ENCODE assay signal across 28 cellular contexts in genomic region chr19:10187315-10187714, GRCh38. TPM values are rescaled to one million over a fixed set of nuclear protein-coding genes. Genes with fewer than 3 reads are reported as not detected.
DNase-seq lines count a peak whose midpoint lies in the region; ATAC-seq and TF ChIP-seq lines count a peak whose summit lies in the region.
"Had no signal": no experiment of that assay in that cellular context is flagged by ENCODE, and none has a peak within 500 bp of the region (broad histone marks: within the 10 kb centered on the region; RNA-seq: fewer than 3 reads in every experiment).

No MANE protein-coding gene starts in this region.

- peaks cover 57% of the 10 kb centered on the region for H3K4me1 ChIP-seq in OCI-LY7 (ENCODE audit: insufficient read depth, low read length, poor library complexity, severe bottlenecking)
- H3K4me1 ChIP-seq: Caco-2, prostate gland had no signal

- H3K9me3 ChIP-seq in OCI-LY7 (ENCODE audit: low read length) = no peaks in the 10 kb centered on the region
- H3K9me3 ChIP-seq: Caco-2, heart right ventricle, prostate gland had no signal

- POLR2A ChIA-PET in OCI-LY7 (lab: Charles Lee) = interaction anchor here (1.0 to 1.6 kb wide), 4 partner anchors 10 to 39 kb away, joined by 3 to 5 read pairs (median 3); no protein-coding TSS in a partner anchor

- TF ChIP-seq CTCF in natural killer cell (IDR thresholded peaks at IDR 0.05) = no peak
- TF ChIP-seq CTCF in OCI-LY7 (conservative IDR thresholded peaks at IDR 0.05; ENCODE audit: low read length) = no peak

- H3K4me3 ChIP-seq in OCI-LY7 (ENCODE audit: low read depth, low read length, poor library complexity, severe bottlenecking) = no peak overlapping the region
- H3K4me3 ChIP-seq: heart right ventricle, prostate gland had no signal

- H3K36me3 ChIP-seq in OCI-LY7 (ENCODE audit: insufficient read depth, low read length) = peaks cover 94% of the 10 kb centered on the region
- H3K36me3 ChIP-seq: prostate gland had no signal

- H3K27me3 Mint-ChIP-seq in natural killer cell (ENCODE audit: low read depth in 2 of 2) = no peaks in the 10 kb centered on the region
- H3K27me3 Mint-ChIP-seq in natural killer cell treated with Interleukin-12 subunit alpha and Interleukin-12 subunit beta and Interleukin-15 and Interleukin-18, amount 100 ng/mL, for 72 hours = no peaks in the 10 kb centered on the region
- no peaks in the 10 kb centered on the region for H3K27me3 Mint-ChIP-seq in dendritic cell treated with granulocyte-macrophage colony-stimulating factor and Interleukin-4, amounts not matched to agents 40 ng/mL and 50 ng/mL, for 4 days
- H3K27me3 Mint-ChIP-seq: activated CD8-positive, alpha-beta memory T cell treated with anti-CD3 and anti-CD28 coated beads, Interleukin-2, amount 10 ng/mL, durations not matched to agents 7 days and 5 days had no signal

- H3K4me1 Mint-ChIP-seq in natural killer cell = peaks cover 24 to 35% of the 10 kb centered on the region in 2 donors
- H3K4me1 Mint-ChIP-seq in natural killer cell treated with Interleukin-12 subunit alpha and Interleukin-12 subunit beta and Interleukin-15 and Interleukin-18, amount 100 ng/mL, for 72 hours (ENCODE audit: low read depth in 2 of 2) = peaks cover 28 to 30% of the 10 kb centered on the region in 2 donors
- H3K4me1 Mint-ChIP-seq in dendritic cell treated with granulocyte-macrophage colony-stimulating factor and Interleukin-4, amounts not matched to agents 40 ng/mL and 50 ng/mL, for 4 days (ENCODE audit: low read depth) = peaks cover 56% of the 10 kb centered on the region
- peaks cover 41% of the 10 kb centered on the region for H3K4me1 Mint-ChIP-seq in stimulated activated effector memory CD8-positive, alpha-beta T cell treated with anti-CD3 and anti-CD28 coated beads, Interleukin-12 subunit alpha, Interleukin-12 subunit beta, amount 100 ng/mL, for 72 hours

- H3K36me3 Mint-ChIP-seq in natural killer cell = no peaks in the 10 kb centered on the region
- peaks cover 7% of the 10 kb centered on the region for H3K36me3 Mint-ChIP-seq in natural killer cell treated with Interleukin-12 subunit alpha and Interleukin-12 subunit beta and Interleukin-15 and Interleukin-18, amount 100 ng/mL, for 72 hours
- H3K36me3 Mint-ChIP-seq in dendritic cell treated with granulocyte-macrophage colony-stimulating factor and Interleukin-4, amounts not matched to agents 40 ng/mL and 50 ng/mL, for 4 days (ENCODE audit: low read depth) = peaks cover 92% of the 10 kb centered on the region
- peaks cover 94% of the 10 kb centered on the region for H3K36me3 Mint-ChIP-seq in stimulated activated effector memory CD8-positive, alpha-beta T cell treated with anti-CD3 and anti-CD28 coated beads, Interleukin-12 subunit alpha, Interleukin-12 subunit beta, amount 100 ng/mL, for 72 hours

- H4K20me1 ChIP-seq in OCI-LY7 (ENCODE audit: insufficient read depth, low read length) = peaks cover 48% of the 10 kb centered on the region

- H3K27ac Mint-ChIP-seq in natural killer cell = peak overlapping the region; percentile 41 to 64
- peak overlapping the region in 1 of 2 donors; percentile 79 for H3K27ac Mint-ChIP-seq in natural killer cell treated with Interleukin-12 subunit alpha and Interleukin-12 subunit beta and Interleukin-15 and Interleukin-18, amount 100 ng/mL, for 72 hours
- H3K27ac Mint-ChIP-seq in dendritic cell treated with granulocyte-macrophage colony-stimulating factor and Interleukin-4, amounts not matched to agents 40 ng/mL and 50 ng/mL, for 4 days = peak overlapping the region; percentile 65
- peak overlapping the region; percentile 81 for H3K27ac Mint-ChIP-seq in stimulated activated effector memory CD8-positive, alpha-beta T cell treated with anti-CD3 and anti-CD28 coated beads, Interleukin-12 subunit alpha, Interleukin-12 subunit beta, amount 100 ng/mL, for 72 hours
- H3K27ac Mint-ChIP-seq: activated CD8-positive, alpha-beta memory T cell treated with anti-CD3 and anti-CD28 coated beads, Interleukin-2, amount 10 ng/mL, durations not matched to agents 7 days and 5 days; activated naive CD4-positive, alpha-beta T cell treated with anti-CD3 and anti-CD28 coated beads for 36 hours; activated T-cell treated with anti-CD3 and anti-CD28 coated beads, Interleukin-2, amount 50 U/mL, for 72 hours had no signal

- ATAC-seq in natural killer cell (no peak), GM19467 (IDR thresholded peaks at IDR 0.05; ENCODE audit: unreplicated experiment) (no peak), HG02642 (IDR thresholded peaks at IDR 0.05; ENCODE audit: poor library complexity, unreplicated experiment) (no peak)
- ATAC-seq in natural killer cell treated with Interleukin-12 subunit alpha and Interleukin-12 subunit beta and Interleukin-15 and Interleukin-18, amount 100 ng/mL, for 72 hours = no peak
- ATAC-seq in stimulated activated effector memory CD8-positive, alpha-beta T cell treated with anti-CD3 and anti-CD28 coated beads, Interleukin-12 subunit alpha, Interleukin-12 subunit beta, amount 100 ng/mL, for 72 hours = no peak
- ATAC-seq: activated CD8-positive, alpha-beta memory T cell treated with anti-CD3 and anti-CD28 coated beads, Interleukin-2, amount 10 ng/mL, durations not matched to agents 7 days and 5 days; activated T-cell treated with anti-CD3 and anti-CD28 coated beads, Interleukin-2, amount 50 U/mL, for 72 hours; sciatic nerve had no signal

- H3K4me3 Mint-ChIP-seq in natural killer cell = no peak overlapping the region
- no peak overlapping the region for H3K4me3 Mint-ChIP-seq in natural killer cell treated with Interleukin-12 subunit alpha and Interleukin-12 subunit beta and Interleukin-15 and Interleukin-18, amount 100 ng/mL, for 72 hours
- H3K4me3 Mint-ChIP-seq in dendritic cell treated with granulocyte-macrophage colony-stimulating factor and Interleukin-4, amounts not matched to agents 40 ng/mL and 50 ng/mL, for 4 days = no peak overlapping the region
- H3K4me3 Mint-ChIP-seq in stimulated activated effector memory CD8-positive, alpha-beta T cell treated with anti-CD3 and anti-CD28 coated beads, Interleukin-12 subunit alpha, Interleukin-12 subunit beta, amount 100 ng/mL, for 72 hours = no peak overlapping the region
- H3K4me3 Mint-ChIP-seq: activated CD8-positive, alpha-beta memory T cell treated with anti-CD3 and anti-CD28 coated beads, Interleukin-2, amount 10 ng/mL, durations not matched to agents 7 days and 5 days; activated naive CD4-positive, alpha-beta T cell treated with anti-CD3 and anti-CD28 coated beads for 36 hours; activated T-cell treated with anti-CD3 and anti-CD28 coated beads, Interleukin-2, amount 50 U/mL, for 72 hours had no signal

- DNase-seq in natural killer cell (no peak), OCI-LY7 (ENCODE audit: low spot score) (no peak), NCI-H82 (lab: John Stamatoyannopoulos, UW) (no peak)
- no peak for DNase-seq in natural killer cell treated with Interleukin-12 subunit alpha and Interleukin-12 subunit beta and Interleukin-15 and Interleukin-18, amount 100 ng/mL, for 72 hours (ENCODE audit: low spot score)
- no peak for DNase-seq in stimulated activated effector memory CD8-positive, alpha-beta T cell treated with anti-CD3 and anti-CD28 coated beads, Interleukin-12 subunit alpha, Interleukin-12 subunit beta, amount 100 ng/mL, for 72 hours (ENCODE audit: low spot score in 2 of 2)
- DNase-seq: activated CD4-positive, alpha-beta T cell treated with anti-CD3 and anti-CD28 coated beads, Interleukin-2, amount 50 U/mL, for 1 hour; activated CD8-positive, alpha-beta memory T cell treated with anti-CD3 and anti-CD28 coated beads, Interleukin-2, amount 10 ng/mL, durations not matched to agents 7 days and 5 days; activated naive CD4-positive, alpha-beta T cell treated with anti-CD3 and anti-CD28 coated beads for 36 hours; activated T-cell treated with anti-CD3 and anti-CD28 coated beads, Interleukin-2, amount 50 U/mL, for 72 hours; anterior cingulate cortex; Caco-2; caudate nucleus; DMS53; heart right ventricle; NCI-H1417; NCI-H2081; NCI-H526 treated with DMSO at 0.1 percent for 48 hours; nucleus accumbens; SIG-M5; stimulated activated CD4-positive, alpha-beta T cell treated with anti-CD3 and anti-CD28 coated beads, Interleukin-4, amount 100 ng/mL, for 24 hours; SW 1271; T1000; WERI-Rb-1 had no signal

- peak overlapping the region; percentile 45 for H3K27ac ChIP-seq in OCI-LY7 (ENCODE audit: low read depth, low read length, poor library complexity, severe bottlenecking)
- H3K27ac ChIP-seq: prostate gland had no signal

- no peaks in the 10 kb centered on the region for H3K9me2 ChIP-seq in OCI-LY7 (ENCODE audit: insufficient read depth, low read length)

- H3K9me3 Mint-ChIP-seq in natural killer cell = no peaks in the 10 kb centered on the region
- H3K9me3 Mint-ChIP-seq in natural killer cell treated with Interleukin-12 subunit alpha and Interleukin-12 subunit beta and Interleukin-15 and Interleukin-18, amount 100 ng/mL, for 72 hours = no peaks in the 10 kb centered on the region
- H3K9me3 Mint-ChIP-seq in dendritic cell treated with granulocyte-macrophage colony-stimulating factor and Interleukin-4, amounts not matched to agents 40 ng/mL and 50 ng/mL, for 4 days = no peaks in the 10 kb centered on the region
- no peaks in the 10 kb centered on the region for H3K9me3 Mint-ChIP-seq in stimulated activated effector memory CD8-positive, alpha-beta T cell treated with anti-CD3 and anti-CD28 coated beads, Interleukin-12 subunit alpha, Interleukin-12 subunit beta, amount 100 ng/mL, for 72 hours
- H3K9me3 Mint-ChIP-seq: activated naive CD4-positive, alpha-beta T cell treated with anti-CD3 and anti-CD28 coated beads for 36 hours; activated T-cell treated with anti-CD3 and anti-CD28 coated beads, Interleukin-2, amount 50 U/mL, for 72 hours had no signal

- peaks cover 99% of the 10 kb centered on the region for H3K79me2 ChIP-seq in OCI-LY7 (ENCODE audit: insufficient read depth, low read depth, low read length)

- CTCF ChIA-PET in OCI-LY7 (lab: Charles Lee; ENCODE audit: unreplicated experiment) = no interaction called here

- no peak overlapping the region for H2AFZ ChIP-seq in OCI-LY7 (ENCODE audit: low read length)

- H3K4me2 ChIP-seq in OCI-LY7 (ENCODE audit: low read length) = peak overlapping the region; percentile 58; the same call in 1 of the 2 replicates

- intact Hi-C loops in natural killer cell (cut with micrococcal nuclease) (no loop called here), OCI-LY7 (cut with micrococcal nuclease; ENCODE audit: unreplicated experiment) (no loop called here)
- intact Hi-C loops in dendritic cell treated with granulocyte-macrophage colony-stimulating factor and Interleukin-4, amounts not matched to agents 40 ng/mL and 50 ng/mL, for 4 days (cut with micrococcal nuclease) = no loop called here

- BruUV-seq in OCI-LY7 (replicated peaks; lab: Mats Ljungman, UMichigan) = no TSS peak

RNA-seq across cellular contexts. Expression of gene DNMT1, which starts 7.4 kb away (rescaled TPM):
- total RNA-seq in natural killer cell (100 to 1,000 TPM; 266 to 323 (median 275) TPM), OCI-LY7 (2022) (680 and 699 TPM in 2 replicates)
- 100 to 1,000 TPM; 322 to 576 TPM for total RNA-seq in natural killer cell treated with Interleukin-12 subunit alpha and Interleukin-12 subunit beta and Interleukin-15 and Interleukin-18, amount 100 ng/mL, for 72 hours
- total RNA-seq in OCI-LY7 (2014; rRNA removed; shearing (Covaris generic)) = 329 and 365 TPM in 2 replicates

RNA-seq across cellular contexts. Expression of gene S1PR2, which starts 43.8 kb away (rescaled TPM):
- total RNA-seq in natural killer cell = 10 to 100 TPM in 1 of 3 donors, 1 to 10 TPM in 2; 6.8 to 12.6 (median 9.5) TPM
- total RNA-seq in natural killer cell treated with Interleukin-12 subunit alpha and Interleukin-12 subunit beta and Interleukin-15 and Interleukin-18, amount 100 ng/mL, for 72 hours = 1 to 10 TPM; 6.2 to 6.5 TPM
- total RNA-seq in OCI-LY7 (2014; rRNA removed; shearing (Covaris generic)) = 27.0 and 27.8 TPM in 2 replicates
- total RNA-seq in OCI-LY7 (2022) = 51.6 and 64.5 TPM in 2 replicates
